Comparison of ENCODE assay signal across 18 cellular contexts in the genomic region with DNA sequence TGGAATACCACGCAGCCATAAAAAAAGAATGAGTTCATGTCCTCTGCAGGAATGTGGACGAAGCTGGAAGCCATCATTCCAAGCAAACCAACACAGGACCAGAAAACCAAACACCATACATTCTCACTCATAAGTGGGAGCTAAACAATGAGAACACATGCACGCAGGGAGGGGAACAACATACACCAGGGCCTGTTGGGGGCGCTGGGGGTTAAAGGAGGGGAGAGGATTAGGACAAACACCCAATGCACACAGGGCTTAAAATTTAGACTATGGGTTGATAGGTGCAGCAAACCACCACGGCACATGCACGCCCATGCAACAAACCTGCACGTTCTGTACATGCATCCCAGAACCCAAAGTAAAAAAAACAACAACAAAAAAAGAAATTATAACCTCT. TPM values are rescaled to one million over a fixed set of nuclear protein-coding genes. Genes with fewer than 3 reads are reported as not detected.
"Had no signal": no experiment of that assay in that cellular context is flagged by ENCODE, and none has a peak within 500 bp of the region (broad histone marks: within the 10 kb centered on the region; RNA-seq: fewer than 3 reads in every experiment).

No MANE protein-coding gene starts in this region.

- H3K4me1 ChIP-seq: SJCRH30 had no signal

- H3K4me2 ChIP-seq: KMS-11 had no signal

- H3K36me3 ChIP-seq: SJCRH30 had no signal

- H3K27ac Mint-ChIP-seq: IgD-negative memory B cell had no signal

- H3K9me3 ChIP-seq: SJCRH30 had no signal

- H3K27ac ChIP-seq: HL-60, KMS-11, RWPE1, SJCRH30 had no signal

- DNase-seq: Kasumi-1, MM.1S, NCI-H1436, NCI-H187, NCI-H2081 treated with DMSO at 0.1 percent for 48 hours, NCI-H2171, NCI-H226, NCI-H446, SHP77 treated with DMSO at 0.1 percent for 48 hours, SJCRH30 had no signal

- H3K4me3 ChIP-seq: K562, SJCRH30 had no signal

- H3K4me3 Mint-ChIP-seq: IgD-negative memory B cell had no signal

- H3K9ac ChIP-seq: KMS-11 had no signal

- ATAC-seq: K562, Panc1, SK-N-SH treated with all-trans-retinoic acid at 6 μM for 48 hours had no signal

- H3K27me3 Mint-ChIP-seq: IgD-negative memory B cell had no signal

- H3K27me3 ChIP-seq: SJCRH30 had no signal

RNA-seq across cellular contexts. Expression of a gene that starts 23.3 kb away (rescaled TPM):
- total RNA-seq: K562, SJCRH30 had no signal

RNA-seq across cellular contexts. Expression of a gene that starts 27.1 kb away (rescaled TPM):
- total RNA-seq: K562, M059J, SJCRH30 had no signal
